13 cellular contexts compared by ENCODE assay signal in genomic region chr9:23596913-23597634, GRCh38.
DNase-seq lines count a peak whose midpoint lies in the region; ATAC-seq and TF ChIP-seq lines count a peak whose summit lies in the region.
"Had no signal": no experiment of that assay in that cellular context is flagged by ENCODE, and none has a peak within 500 bp of the region (broad histone marks: within the 10 kb centered on the region; RNA-seq: fewer than 3 reads in every experiment).

No MANE protein-coding gene starts in this region.

- H3K4me1 ChIP-seq in lower lobe of right lung (no peaks in the 10 kb centered on the region), BE2C (no peaks in the 10 kb centered on the region), gastroesophageal sphincter (no peaks in the 10 kb centered on the region)
- H3K4me1 ChIP-seq: Caco-2, HAP-1 had no signal

- 58 to 69% methylated on average over 3 of the region's 3 CpGs for WGBS in gastroesophageal sphincter (ENCODE audit: low coverage in 1 of 2), 2 donors

- DNase-seq in M059J (ENCODE audit: low read depth), result peak; percentile 46
- DNase-seq in SK-N-DZ (ENCODE audit: low spot score), result peak; percentile 33
- peak; percentile 50 for DNase-seq in epithelial cell of esophagus (ENCODE audit: low read depth)
- DNase-seq in lower lobe of right lung, result no peak
- no peak for DNase-seq in BE2C
- no peak for DNase-seq in SW 1271 (lab: John Stamatoyannopoulos, UW)
- DNase-seq: Caco-2; CD8-positive, alpha-beta memory T cell; DND-41; GF-D8 had no signal

- no peaks in the 10 kb centered on the region for H3K9me3 ChIP-seq in lower lobe of right lung
- no peaks in the 10 kb centered on the region for H3K9me3 ChIP-seq in BE2C
- H3K9me3 ChIP-seq in gastroesophageal sphincter, result no peaks in the 10 kb centered on the region
- H3K9me3 ChIP-seq: BLaER1, Caco-2, HAP-1 had no signal

- TF ChIP-seq POLR2A in gastroesophageal sphincter (IDR thresholded peaks at IDR 0.05), result no peak

- intact Hi-C loops in lower lobe of right lung (cut with DNase I), result no loop called here

- TF ChIP-seq EP300 in gastroesophageal sphincter (IDR thresholded peaks at IDR 0.05), result no peak

- ATAC-seq in lower lobe of right lung (peak; percentile 25 to 80), gastroesophageal sphincter (no peak)

- H3K36me3 ChIP-seq in lower lobe of right lung (no peaks in the 10 kb centered on the region), BE2C (no peaks in the 10 kb centered on the region), gastroesophageal sphincter (no peaks in the 10 kb centered on the region)
- H3K36me3 ChIP-seq: BLaER1, HAP-1 had no signal

- H3K27me3 ChIP-seq in lower lobe of right lung (ENCODE audit: low read depth) (no peaks in the 10 kb centered on the region), BE2C (no peaks in the 10 kb centered on the region), gastroesophageal sphincter (no peaks in the 10 kb centered on the region)
- H3K27me3 ChIP-seq: BLaER1 had no signal

- no peak overlapping the region for H3K4me3 ChIP-seq in epithelial cell of esophagus (ENCODE audit: low read length)
- H3K4me3 ChIP-seq in lower lobe of right lung, result no peak overlapping the region
- no peak overlapping the region for H3K4me3 ChIP-seq in BE2C (ENCODE audit: low read depth, low read length)
- no peak overlapping the region for H3K4me3 ChIP-seq in gastroesophageal sphincter
- H3K4me3 ChIP-seq: BLaER1, HAP-1 had no signal

- no peak overlapping the region for H3K27ac ChIP-seq in lower lobe of right lung
- no peak overlapping the region for H3K27ac ChIP-seq in gastroesophageal sphincter
- H3K27ac ChIP-seq: BLaER1 had no signal

- TF ChIP-seq CTCF in epithelial cell of esophagus (IDR thresholded peaks at IDR 0.05; ENCODE audit: insufficient read depth, low read depth, low read length, missing control alignments) (no peak), lower lobe of right lung (IDR thresholded peaks at IDR 0.05) (no peak), BE2C (IDR thresholded peaks at IDR 0.05; ENCODE audit: low read depth, low read length) (no peak), gastroesophageal sphincter (IDR thresholded peaks at IDR 0.05) (no peak)

Comparison
In these comparisons a context has a peak if more than half of its experiments do, and no peak if none do; other contexts are left out.
1. DNase-seq: peak in M059J (single experiment), SK-N-DZ (single experiment) and epithelial cell of esophagus (single experiment); none in lower lobe of right lung (single experiment), BE2C (single experiment) and SW 1271 (0 of 2).